1 cellular context compared by ENCODE assay signal in genomic region chr20:33273117-33273851, GRCh38.
TF ChIP-seq lines count a peak whose summit lies in the region.

No MANE protein-coding gene starts in this region.

TF ChIP-seq in HepG2, 621 proteins besides CTCF, POLR2A, EP300 and RAD21 (continues in another document):
- TF ChIP-seq AHDC1 (CRISPR knock-in tag; IDR thresholded peaks at IDR 0.05; ENCODE audit: borderline replicate concordance) = no peak
- no peak for TF ChIP-seq PPARG (CRISPR knock-in tag; conservative IDR thresholded peaks at IDR 0.05)
- TF ChIP-seq SMARCE1 (IDR thresholded peaks at IDR 0.05; ENCODE audit: borderline replicate concordance) = no peak
- no peak for TF ChIP-seq KAT8 (CRISPR knock-in tag; IDR thresholded peaks at IDR 0.05)
- TF ChIP-seq NFYB (CRISPR knock-in tag; IDR thresholded peaks at IDR 0.05) = no peak
- TF ChIP-seq CHD2 (IDR thresholded peaks at IDR 0.05; ENCODE audit: low read depth, low read length) = no peak
- TF ChIP-seq ZNF350 (CRISPR knock-in tag; IDR thresholded peaks at IDR 0.05; ENCODE audit: borderline replicate concordance, low read depth) = no peak
- TF ChIP-seq HHEX (CRISPR knock-in tag; IDR thresholded peaks at IDR 0.05) = no peak
- TF ChIP-seq TEAD3 (CRISPR knock-in tag; optimal IDR thresholded peaks at IDR 0.05; ENCODE audit: borderline replicate concordance) = no peak
- no peak for TF ChIP-seq ZNF879 (CRISPR knock-in tag; IDR thresholded peaks at IDR 0.05)
- no peak for TF ChIP-seq ZNF761 (CRISPR knock-in tag; conservative IDR thresholded peaks at IDR 0.05)
- TF ChIP-seq ZNF337 (CRISPR knock-in tag; IDR thresholded peaks at IDR 0.05; ENCODE audit: borderline replicate concordance, low read depth) = no peak
- TF ChIP-seq PITX1 (CRISPR knock-in tag; IDR thresholded peaks at IDR 0.05) = peak; percentile 17; the same call in 1 of the 2 replicates
- TF ChIP-seq SP140L (CRISPR knock-in tag; IDR thresholded peaks at IDR 0.05; ENCODE audit: borderline replicate concordance) = no peak
- TF ChIP-seq ZNF577 (CRISPR knock-in tag; IDR thresholded peaks at IDR 0.05; ENCODE audit: borderline replicate concordance, low read depth) = no peak
- no peak for TF ChIP-seq XBP1 (CRISPR knock-in tag; IDR thresholded peaks at IDR 0.05)
- no peak for TF ChIP-seq HNRNPUL1 (IDR thresholded peaks at IDR 0.05; ENCODE audit: low read depth, low read length)
- peak; percentile 45; the same call in 1 of the 2 replicates for TF ChIP-seq ZNF687 (CRISPR knock-in tag; IDR thresholded peaks at IDR 0.05)
- 0 out of 2 replicates have a peak, but pooled peaks have one; percentile 20 for TF ChIP-seq MAX (IDR thresholded peaks at IDR 0.05)
- no peak for TF ChIP-seq ZNF234 (CRISPR knock-in tag; conservative IDR thresholded peaks at IDR 0.05)
- TF ChIP-seq ARID4A (CRISPR knock-in tag; IDR thresholded peaks at IDR 0.05; ENCODE audit: borderline replicate concordance) = no peak
- TF ChIP-seq CBFB (CRISPR knock-in tag; IDR thresholded peaks at IDR 0.05) = no peak
- no peak for TF ChIP-seq ZNF367 (CRISPR knock-in tag; IDR thresholded peaks at IDR 0.05; ENCODE audit: borderline replicate concordance)
- TF ChIP-seq ZNF883 (CRISPR knock-in tag; IDR thresholded peaks at IDR 0.05; ENCODE audit: not compliant biosample characterization) = no peak
- no peak for TF ChIP-seq ZNF44 (CRISPR knock-in tag; IDR thresholded peaks at IDR 0.05)
- no peak for TF ChIP-seq TERF1 (CRISPR knock-in tag; IDR thresholded peaks at IDR 0.05)
- TF ChIP-seq TFE3 (CRISPR knock-in tag; IDR thresholded peaks at IDR 0.05) = no peak
- no peak for TF ChIP-seq ZNF629 (CRISPR knock-in tag; conservative IDR thresholded peaks at IDR 0.05)
- TF ChIP-seq ASH2L (IDR thresholded peaks at IDR 0.05; ENCODE audit: insufficient read length, low read depth, low read length) = no peak
- no peak for TF ChIP-seq FOXK1 (CRISPR knock-in tag; IDR thresholded peaks at IDR 0.05; ENCODE audit: borderline replicate concordance, low read depth)
- TF ChIP-seq GZF1 (CRISPR knock-in tag; IDR thresholded peaks at IDR 0.05) = no peak
- TF ChIP-seq LCORL (IDR thresholded peaks at IDR 0.05) = no peak
- 0 out of 2 replicates have a peak, but pooled peaks have one; percentile 14 for TF ChIP-seq LCORL (CRISPR knock-in tag; IDR thresholded peaks at IDR 0.05)
- TF ChIP-seq RELA (CRISPR knock-in tag; IDR thresholded peaks at IDR 0.05) = no peak
- TF ChIP-seq ZNF570 (CRISPR knock-in tag; IDR thresholded peaks at IDR 0.05; ENCODE audit: borderline replicate concordance) = no peak
- TF ChIP-seq DNMT3B (CRISPR knock-in tag; conservative IDR thresholded peaks at IDR 0.05) = no peak
- TF ChIP-seq ARNT2 (CRISPR knock-in tag; IDR thresholded peaks at IDR 0.05; ENCODE audit: low read depth) = no peak
- no peak for TF ChIP-seq CENPX (CRISPR knock-in tag; IDR thresholded peaks at IDR 0.05)
- TF ChIP-seq SP2 (CRISPR knock-in tag; IDR thresholded peaks at IDR 0.05) = no peak
- peak; percentile 56; the same call in 1 of the 2 replicates for TF ChIP-seq ZMYM3 (CRISPR knock-in tag; IDR thresholded peaks at IDR 0.05)
- no peak for TF ChIP-seq ZNF441 (CRISPR knock-in tag; IDR thresholded peaks at IDR 0.05; ENCODE audit: borderline replicate concordance)
- no peak for TF ChIP-seq DPF2 (CRISPR knock-in tag; IDR thresholded peaks at IDR 0.05; ENCODE audit: borderline replicate concordance, low read depth)
- TF ChIP-seq POLR2AphosphoS5 (IDR thresholded peaks at IDR 0.05; ENCODE audit: low read depth, low read length) = no peak
- no peak for TF ChIP-seq IRF9 (CRISPR knock-in tag; IDR thresholded peaks at IDR 0.05; ENCODE audit: borderline replicate concordance)
- TF ChIP-seq KLF6 (CRISPR knock-in tag; IDR thresholded peaks at IDR 0.05) = no peak
